32 cellular contexts compared by ENCODE assay signal in the genomic region with DNA sequence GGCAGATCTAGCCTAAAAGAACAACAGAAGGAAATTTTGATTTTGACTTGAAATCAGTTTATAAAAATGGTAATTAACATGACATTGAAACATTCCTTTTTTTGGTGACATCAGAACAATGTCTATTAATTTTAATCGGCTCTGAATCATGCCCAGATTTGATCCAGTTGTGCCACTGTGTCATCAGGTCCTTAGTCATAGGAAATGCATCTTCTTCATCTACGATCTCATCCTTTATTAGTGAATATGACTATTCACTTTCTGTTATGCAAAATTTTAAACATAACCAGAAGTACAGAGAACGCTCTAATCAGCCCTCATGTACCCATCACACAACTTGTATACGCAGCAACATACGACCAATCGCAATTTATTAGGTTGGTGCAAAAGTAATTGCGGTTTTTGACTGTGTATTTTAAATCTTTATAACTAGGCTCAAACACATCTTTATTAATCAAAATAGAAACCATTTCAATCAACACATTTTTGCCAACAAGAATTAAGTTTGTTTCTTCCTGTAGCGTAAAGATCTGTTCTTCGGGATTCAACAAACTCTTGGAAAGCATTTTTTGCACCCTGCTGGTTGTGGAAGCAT. TPM values are rescaled to one million over a fixed set of nuclear protein-coding genes. Genes with fewer than 3 reads are reported as not detected.
DNase-seq lines count a peak whose midpoint lies in the region; ATAC-seq, FAIRE-seq and TF ChIP-seq lines count a peak whose summit lies in the region.
"Had no signal": no experiment of that assay in that cellular context is flagged by ENCODE, and none has a peak within 500 bp of the region (broad histone marks: within the 10 kb centered on the region; RNA-seq: fewer than 3 reads in every experiment).

No MANE protein-coding gene starts in this region.

- CTCF ChIA-PET in activated naive CD4-positive, alpha-beta T cell treated with anti-CD3 and anti-CD28 coated beads, Interleukin-2, amount 10 ng/mL, durations not matched to agents 7 days and 5 days (lab: Charles Lee) = no interaction called here
- CTCF ChIA-PET in HEK293T (lab: Yijun Ruan, JAX) (no interaction called here), K562 (lab: Yijun Ruan, JAX; ENCODE audit: low intra/inter-chr PET ratio) (no interaction called here)

- H3K79me1 ChIP-seq in trophoblast cell (ENCODE audit: low read length) = no peaks in the 10 kb centered on the region

- FAIRE-seq in K562 (lab: Jason Lieb, UNC) = no peak
- FAIRE-seq: pancreas, urothelium cell line had no signal

- H2BK120ac ChIP-seq in trophoblast cell (ENCODE audit: insufficient read depth, low read length, poor library complexity) = no peak overlapping the region

- H4K12ac ChIP-seq in trophoblast cell (ENCODE audit: low read depth, low read length) = no peak overlapping the region

- H2BK12ac ChIP-seq in trophoblast cell (ENCODE audit: low read length) = no peak overlapping the region

- no peak overlapping the region for H2AK5ac ChIP-seq in trophoblast cell (ENCODE audit: low read length)

- no peak overlapping the region for H3K9ac ChIP-seq in K562 (ENCODE audit: insufficient read depth in 1 of 2, low read depth in 2 of 2, low read length in 2 of 2)
- H3K9ac ChIP-seq in trophoblast cell (ENCODE audit: low read length) = peak overlapping the region; percentile 71

- TF ChIP-seq RAD21 in K562 (CRISPR knock-in tag; conservative IDR thresholded peaks at IDR 0.05 in 1 of 2, IDR thresholded peaks at IDR 0.05 in 1 of 2) = no peak

- no peak overlapping the region for H3K18ac ChIP-seq in trophoblast cell (ENCODE audit: low read length)

- H3K27me3 ChIP-seq in K562 (ENCODE audit: control insufficient read depth in 2 of 2, insufficient read depth in 2 of 2, low read length in 2 of 2) (no peaks in the 10 kb centered on the region; a peak in 2 of 5 replicates), trophoblast cell (ENCODE audit: insufficient read depth, low read length) (no peaks in the 10 kb centered on the region), H7 (ENCODE audit: control insufficient read depth, insufficient read depth, low read length) (peaks cover 17% of the 10 kb centered on the region; the same call in 1 of the 2 replicates), osteoblast (ENCODE audit: insufficient read depth, low read length) (peaks cover 25% of the 10 kb centered on the region)
- H3K27me3 ChIP-seq: adrenal gland, left lung, pancreas, testis had no signal

- H3K27ac ChIP-seq in K562 (ENCODE audit: extremely low read depth, low read depth, low read length) = no peak overlapping the region
- no peak overlapping the region for H3K27ac ChIP-seq in trophoblast cell (ENCODE audit: low read depth, low read length)
- H3K27ac ChIP-seq in osteoblast (ENCODE audit: low read depth, low read length) = no peak overlapping the region
- H3K27ac ChIP-seq: adrenal gland, left lung, pancreas, testis had no signal

- peaks cover 77% of the 10 kb centered on the region for H3K4me1 Mint-ChIP-seq in activated naive CD4-positive, alpha-beta T cell treated with anti-CD3 and anti-CD28 coated beads, Interleukin-2, amount 50 U/mL, for 24 hours
- peaks cover 8% of the 10 kb centered on the region for H3K4me1 Mint-ChIP-seq in activated naive CD4-positive, alpha-beta T cell treated with anti-CD3 and anti-CD28 coated beads, Interleukin-2, amount 10 ng/mL, durations not matched to agents 7 days and 5 days
- H3K4me1 Mint-ChIP-seq: activated CD8-positive, alpha-beta memory T cell treated with anti-CD3 and anti-CD28 coated beads, Interleukin-2, amount 10 ng/mL, durations not matched to agents 7 days and 5 days had no signal

- H4K20me1 ChIP-seq in K562 (replicated peaks; ENCODE audit: control insufficient read depth, insufficient read depth, low read length) (no peaks in the 10 kb centered on the region), osteoblast (ENCODE audit: insufficient read depth, low read length) (no peaks in the 10 kb centered on the region)

- WGBS in K562 (ENCODE audit: insufficient coverage, low coverage, missing lambda C conversion rate) = 56% methylated on average over 9 of the region's 9 CpGs
- WGBS in trophoblast cell (ENCODE audit: extremely low coverage, insufficient coverage, insufficient read length) = no CpG with 5 or more reads among the region's 9 CpGs

- H3K23ac ChIP-seq in trophoblast cell (ENCODE audit: low read length) = no peak overlapping the region

- H3K9me3 ChIP-seq in K562 (replicated peaks; ENCODE audit: control insufficient read depth, insufficient read depth, low read depth, low read length) = no peaks in the 10 kb centered on the region
- H3K9me3 ChIP-seq in trophoblast cell (ENCODE audit: insufficient read depth, low read depth, low read length) = no peaks in the 10 kb centered on the region
- no peaks in the 10 kb centered on the region for H3K9me3 ChIP-seq in osteoblast (ENCODE audit: low read depth, low read length)
- H3K9me3 ChIP-seq: adrenal gland, left lung, pancreas, testis had no signal

- TF ChIP-seq EP300 in K562 (IDR thresholded peaks at IDR 0.05; ENCODE audit: low read length) = no peak

- peak overlapping the region; percentile 85 for H3K27ac Mint-ChIP-seq in activated naive CD4-positive, alpha-beta T cell treated with anti-CD3 and anti-CD28 coated beads, Interleukin-2, amount 50 U/mL, for 24 hours
- no peak overlapping the region for H3K27ac Mint-ChIP-seq in activated naive CD4-positive, alpha-beta T cell treated with anti-CD3 and anti-CD28 coated beads, Interleukin-2, amount 10 ng/mL, durations not matched to agents 7 days and 5 days
- H3K27ac Mint-ChIP-seq: activated CD8-positive, alpha-beta memory T cell treated with anti-CD3 and anti-CD28 coated beads, Interleukin-2, amount 10 ng/mL, durations not matched to agents 7 days and 5 days; brain; CD4-positive, alpha-beta memory T cell; WTC11 had no signal

- H3K36me3 Mint-ChIP-seq in activated naive CD4-positive, alpha-beta T cell treated with anti-CD3 and anti-CD28 coated beads, Interleukin-2, amount 50 U/mL, for 24 hours = peaks cover 3% of the 10 kb centered on the region
- no peaks in the 10 kb centered on the region for H3K36me3 Mint-ChIP-seq in activated naive CD4-positive, alpha-beta T cell treated with anti-CD3 and anti-CD28 coated beads, Interleukin-2, amount 10 ng/mL, durations not matched to agents 7 days and 5 days
- H3K36me3 Mint-ChIP-seq: activated CD8-positive, alpha-beta memory T cell treated with anti-CD3 and anti-CD28 coated beads, Interleukin-2, amount 10 ng/mL, durations not matched to agents 7 days and 5 days; brain; CD4-positive, alpha-beta memory T cell had no signal

- no peaks in the 10 kb centered on the region for H3K36me3 ChIP-seq in K562 (ENCODE audit: control insufficient read depth, insufficient read depth, low read length)
- no peaks in the 10 kb centered on the region for H3K36me3 ChIP-seq in trophoblast cell (ENCODE audit: control insufficient read depth in 1 of 2, insufficient read depth in 2 of 2, low read length in 2 of 2)
- H3K36me3 ChIP-seq in H7 (replicated peaks; ENCODE audit: control insufficient read depth, insufficient read depth, low read length) = no peaks in the 10 kb centered on the region
- no peaks in the 10 kb centered on the region for H3K36me3 ChIP-seq in osteoblast (ENCODE audit: insufficient read depth, low read length)
- H3K36me3 ChIP-seq: adrenal gland, left lung, pancreas had no signal

- TF ChIP-seq POLR2A in K562 (conservative IDR thresholded peaks at IDR 0.05) = no peak

- no peak for ATAC-seq in K562
- ATAC-seq: activated CD8-positive, alpha-beta memory T cell treated with anti-CD3 and anti-CD28 coated beads, Interleukin-2, amount 10 ng/mL, durations not matched to agents 7 days and 5 days; HCT116; left lung; pancreas; stimulated activated naive CD8-positive, alpha-beta T cell treated with anti-CD3 and anti-CD28 coated beads, Interleukin-15, Interleukin-2, amounts not matched to agents 100 U/mL and 50 U/mL, for 24 hours; WTC11 had no signal

- TF ChIP-seq CTCF in K562 (IDR thresholded peaks at IDR 0.05 in 2 of 3, conservative IDR thresholded peaks at IDR 0.05 in 1 of 3; ENCODE audit: insufficient read depth in 2 of 3, low read depth in 1 of 3, low read length in 3 of 3) (no peak), osteoblast (IDR thresholded peaks at IDR 0.05; ENCODE audit: extremely low read depth, low read depth, low read length) (no peak)

- H3K79me2 ChIP-seq in K562 (ENCODE audit: control insufficient read depth, insufficient read depth, low read length) (no peaks in the 10 kb centered on the region), trophoblast cell (ENCODE audit: control insufficient read depth, insufficient read depth, low read length, poor library complexity) (no peaks in the 10 kb centered on the region), osteoblast (ENCODE audit: insufficient read depth, low read length) (no peaks in the 10 kb centered on the region)

- intact Hi-C loops in K562 (cut with micrococcal nuclease) = no loop called here

- DNase-seq in activated naive CD4-positive, alpha-beta T cell treated with anti-CD3 and anti-CD28 coated beads, Interleukin-2, amount 10 ng/mL, durations not matched to agents 7 days and 5 days = no peak
- DNase-seq in HEK293T (ENCODE audit: extremely low spot score) (no peak), K562 (ENCODE audit: extremely low read depth in 1 of 4, low spot score in 3 of 4) (no peak), trophoblast cell (no peak), DMS79 (lab: John Stamatoyannopoulos, UW) (no peak), H7 (no peak), osteoblast (ENCODE audit: insufficient read length, low spot score, missing footprints) (no peak)
- DNase-seq: activated CD4-positive, alpha-beta T cell treated with anti-CD3 and anti-CD28 coated beads, Interleukin-2, amount 50 U/mL, for 4 hours; activated CD8-positive, alpha-beta memory T cell treated with anti-CD3 and anti-CD28 coated beads, Interleukin-2, amount 10 ng/mL, durations not matched to agents 7 days and 5 days; activated T-cell treated with anti-CD3 and anti-CD28 coated beads, Interleukin-2, amount 50 U/mL, for 4 hours; adrenal gland; CD4-positive, alpha-beta memory T cell; GDM1; left lung; mesendoderm; NCI-H1092; NCI-H1694 treated with DMSO at 0.1 percent for 48 hours; NCI-H446; NCI-H774; pancreas; retina; stimulated activated naive CD8-positive, alpha-beta T cell treated with anti-CD3 and anti-CD28 coated beads, Interleukin-15, Interleukin-2, amounts not matched to agents 100 U/mL and 50 U/mL, for 24 hours; testis had no signal

- H3K4me3 Mint-ChIP-seq in activated naive CD4-positive, alpha-beta T cell treated with anti-CD3 and anti-CD28 coated beads, Interleukin-2, amount 50 U/mL, for 24 hours = no peak overlapping the region
- no peak overlapping the region for H3K4me3 Mint-ChIP-seq in activated naive CD4-positive, alpha-beta T cell treated with anti-CD3 and anti-CD28 coated beads, Interleukin-2, amount 10 ng/mL, durations not matched to agents 7 days and 5 days
- H3K4me3 Mint-ChIP-seq: activated CD8-positive, alpha-beta memory T cell treated with anti-CD3 and anti-CD28 coated beads, Interleukin-2, amount 10 ng/mL, durations not matched to agents 7 days and 5 days; activated T-cell treated with anti-CD3 and anti-CD28 coated beads, Interleukin-2, amount 50 U/mL, for 4 hours; brain; neural crest cell; WTC11 had no signal

- H3K4me3 ChIP-seq in K562 (no peak overlapping the region), trophoblast cell (ENCODE audit: low read depth, low read length) (no peak overlapping the region), H7 (ENCODE audit: insufficient read depth, low read depth, low read length) (no peak overlapping the region), osteoblast (ENCODE audit: insufficient read depth, low read length) (no peak overlapping the region)
- H3K4me3 ChIP-seq: adrenal gland, left lung, pancreas, smooth muscle cell, testis had no signal

- H3K14ac ChIP-seq in trophoblast cell (ENCODE audit: low read length) = no peak overlapping the region

- in situ Hi-C loops in K562 (cut with MboI) = no loop called here

- no peaks in the 10 kb centered on the region for H3K9me3 Mint-ChIP-seq in activated naive CD4-positive, alpha-beta T cell treated with anti-CD3 and anti-CD28 coated beads, Interleukin-2, amount 50 U/mL, for 24 hours
- no peaks in the 10 kb centered on the region for H3K9me3 Mint-ChIP-seq in activated naive CD4-positive, alpha-beta T cell treated with anti-CD3 and anti-CD28 coated beads, Interleukin-2, amount 10 ng/mL, durations not matched to agents 7 days and 5 days
- H3K9me3 Mint-ChIP-seq: neural crest cell had no signal

- no peak overlapping the region for H2BK5ac ChIP-seq in trophoblast cell (ENCODE audit: low read depth, low read length, poor library complexity)

- no peaks in the 10 kb centered on the region for H3K9me1 ChIP-seq in K562 (ENCODE audit: control insufficient read depth, insufficient read depth, low read length)

- BruUV-seq in K562 (replicated peaks; lab: Mats Ljungman, UMichigan) = no TSS peak

- H3K4ac ChIP-seq in trophoblast cell (ENCODE audit: low read depth, low read length) = no peak overlapping the region

- H4K8ac ChIP-seq in trophoblast cell (ENCODE audit: low read depth, low read length) = no peak overlapping the region

- no peaks in the 10 kb centered on the region; a peak in 2 of 5 replicates for H3K4me1 ChIP-seq in K562 (replicated peaks in 1 of 2; ENCODE audit: control insufficient read depth in 2 of 2, insufficient read depth in 2 of 2, low read length in 2 of 2)
- no peaks in the 10 kb centered on the region for H3K4me1 ChIP-seq in trophoblast cell (ENCODE audit: control insufficient read depth in 1 of 2, insufficient read depth in 2 of 2, low read length in 2 of 2)
- H3K4me1 ChIP-seq in osteoblast (ENCODE audit: insufficient read depth, low read length) = peaks cover 3% of the 10 kb centered on the region

- H4K91ac ChIP-seq in trophoblast cell (ENCODE audit: low read depth, low read length) = no peak overlapping the region

- POLR2A ChIA-PET in HEK293T (lab: Yijun Ruan, JAX) = no interaction called here
- POLR2A ChIA-PET in K562 (lab: Yijun Ruan, JAX) = no interaction called here

- H3K27me3 Mint-ChIP-seq in activated naive CD4-positive, alpha-beta T cell treated with anti-CD3 and anti-CD28 coated beads, Interleukin-2, amount 50 U/mL, for 24 hours = no peaks in the 10 kb centered on the region
- H3K27me3 Mint-ChIP-seq in activated naive CD4-positive, alpha-beta T cell treated with anti-CD3 and anti-CD28 coated beads, Interleukin-2, amount 10 ng/mL, durations not matched to agents 7 days and 5 days = peaks cover 16% of the 10 kb centered on the region

- H2AFZ ChIP-seq in K562 (ENCODE audit: low read depth, low read length) (no peak overlapping the region), trophoblast cell (ENCODE audit: insufficient read depth, low read length, poor library complexity) (no peak overlapping the region), osteoblast (ENCODE audit: low read length) (no peak overlapping the region)

- H3K4me2 ChIP-seq in K562 (ENCODE audit: insufficient read depth, low read length) (no peak overlapping the region), trophoblast cell (ENCODE audit: low read length) (no peak overlapping the region), osteoblast (ENCODE audit: insufficient read depth, low read length) (no peak overlapping the region)
- H3K4me2 ChIP-seq: smooth muscle cell had no signal

RNA-seq across cellular contexts. Expression of a gene that starts 40.3 kb away (rescaled TPM):
- total RNA-seq in K562 (2011; cell fraction: chromatin; rRNA removed; ENCODE audit: low replicate concordance) = 16.1 and 23.2 TPM in 2 replicates
- 13.3 and 14.8 TPM in 2 replicates for total RNA-seq in K562 (2011; cell fraction: nucleolus; rRNA removed)
- total RNA-seq in K562 (2011; cell fraction: nucleoplasm; rRNA removed) = 14.8 and 22.7 TPM in 2 replicates
- 1.4 and 1.5 TPM in 2 replicates for total RNA-seq in K562 (2014; rRNA removed)
- total RNA-seq in K562 (2014; rRNA removed; fragmentation: Illumina TruSeq; extraction: Trizol) = 1.9 and 2.6 TPM in 2 replicates
- 0.94 and 1.1 TPM in 2 replicates for total RNA-seq in K562 (2015; rRNA removed; fragmentation: Illumina TruSeq; extraction: Trizol)
- total RNA-seq in K562 (2021) = 1.8 and 2.8 TPM in 2 replicates
- 3.3 and 7.4 TPM in 2 replicates for polyA plus RNA-seq in K562 (2011; rRNA removed)
- 8.9 and 20.6 TPM in 2 replicates for polyA plus RNA-seq in K562 (2011; cell fraction: cytosol; rRNA removed)
- 11.1 and 28.8 TPM in 2 replicates for polyA plus RNA-seq in K562 (2011; cell fraction: nucleus; rRNA removed)
- 0.82 and 1.3 TPM in 2 replicates for polyA plus RNA-seq in K562 (2012)
- polyA plus RNA-seq in K562 (2014; fragmentation: Illumina TruSeq; extraction: Trizol) = 1.9 and 2.4 TPM in 2 replicates
- polyA plus RNA-seq in K562 (2014; fragmentation: Nextera tagmentation; extraction: Ambion mirVana) = 1 to 10 TPM in 1 of 2 experiments, under 1 TPM in 1; 0.93 to 1.0 TPM
- 2.9 and 3.2 TPM in 2 replicates for polyA plus RNA-seq in K562 (2014; rRNA removed)
- polyA minus RNA-seq in K562 (2011; rRNA and poly(A)+ RNA removed) = 3.9 and 7.9 TPM in 2 replicates
- polyA minus RNA-seq in K562 (2011; cell fraction: cytosol; rRNA and poly(A)+ RNA removed) = 1.5 TPM in 1 of 2 replicates, not detected in the other
- polyA minus RNA-seq in K562 (2011; cell fraction: nucleus; rRNA and poly(A)+ RNA removed) = 7.6 and 13.1 TPM in 2 replicates
- polyA plus RNA-seq in trophoblast cell (2013) = 0.31 and 0.34 TPM in 2 replicates
- total RNA-seq in H7 (2014; rRNA removed; shearing (Covaris generic)) = 0.17 and 0.44 TPM in 2 replicates
- under 0.01 and 0.88 TPM in 2 replicates for total RNA-seq in osteoblast
- total RNA-seq: A172, RPMI7951 had no signal
